In the genomic region with DNA sequence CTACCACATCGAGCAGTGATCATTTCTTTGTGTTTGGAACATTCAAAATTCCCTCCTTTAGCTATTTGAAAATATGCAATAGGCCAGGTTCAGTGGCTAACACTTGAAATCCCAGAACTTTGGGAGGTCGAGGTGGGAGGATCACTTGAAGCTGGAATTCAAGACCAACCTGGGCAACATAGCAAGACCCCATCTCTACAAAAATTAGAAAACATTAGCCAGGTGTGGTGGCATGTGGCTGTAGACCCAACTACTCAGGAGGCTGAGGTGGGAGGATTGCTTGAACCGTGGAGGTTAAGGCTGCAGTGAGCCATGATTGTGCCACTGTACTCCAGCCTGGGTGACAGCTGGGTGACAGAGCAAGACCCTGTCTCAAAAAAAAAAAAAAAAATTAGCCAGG, we compare ENCODE assay signal across 7 cellular contexts.
"Had no signal": no experiment of that assay in that cellular context is flagged by ENCODE, and none has a peak within 500 bp of the region (broad histone marks: within the 10 kb centered on the region; RNA-seq: fewer than 3 reads in every experiment).

No MANE protein-coding gene starts in this region.

- H3K36me3 Mint-ChIP-seq: IgD-negative memory B cell had no signal

- DNase-seq: IMR-90, KBM-7, KG1 had no signal

- H3K9me3 Mint-ChIP-seq: IgD-negative memory B cell had no signal

- H3K4me3 ChIP-seq: K562 had no signal

- H3K4me1 Mint-ChIP-seq: IgD-negative memory B cell had no signal

- ATAC-seq: HepG2, K562 had no signal

- H3K27ac Mint-ChIP-seq: IgD-negative memory B cell had no signal

- H3K27ac ChIP-seq: HL-60 had no signal

- H3K4me3 Mint-ChIP-seq: IgD-negative memory B cell had no signal
